In genomic region chr2:119702918-119703401, GRCh38 we compare ENCODE assay signal across 1 cellular context.
TF ChIP-seq lines count a peak whose summit lies in the region.

No MANE protein-coding gene starts in this region.

TF ChIP-seq in HepG2, 621 proteins besides CTCF, POLR2A, EP300 and RAD21 (continued from another document and continues in another):
- peak; percentile 59; the same call in 1 of the 2 replicates for TF ChIP-seq ZGPAT (CRISPR knock-in tag; IDR thresholded peaks at IDR 0.05)
- TF ChIP-seq SOX13 (IDR thresholded peaks at IDR 0.05), result no peak
- peak in 1 of 2 experiments; percentile 39; a peak in 1 of 4 replicates for TF ChIP-seq SOX13 (CRISPR knock-in tag; conservative IDR thresholded peaks at IDR 0.05 in 1 of 2, IDR thresholded peaks at IDR 0.05 in 1 of 2)
- peak; percentile 13 for TF ChIP-seq FOSL2 (CRISPR knock-in tag; IDR thresholded peaks at IDR 0.05)
- TF ChIP-seq ZNF263 (CRISPR knock-in tag; IDR thresholded peaks at IDR 0.05), result peak; percentile 37; the same call in 1 of the 2 replicates
- TF ChIP-seq CHCHD3 (CRISPR knock-in tag; IDR thresholded peaks at IDR 0.05), result no peak
- 0 out of 2 replicates have a peak, but pooled peaks have one; percentile 36 for TF ChIP-seq ZNF572 (CRISPR knock-in tag; IDR thresholded peaks at IDR 0.05)
- TF ChIP-seq PATZ1 (CRISPR knock-in tag; IDR thresholded peaks at IDR 0.05), result peak; percentile 81
- peak; percentile 27; the same call in 1 of the 2 replicates for TF ChIP-seq MTF2 (CRISPR knock-in tag; IDR thresholded peaks at IDR 0.05; ENCODE audit: borderline replicate concordance)
- no peak for TF ChIP-seq IKZF1 (IDR thresholded peaks at IDR 0.05)
- peak; percentile 38; the same call in 1 of the 2 replicates for TF ChIP-seq ARID3A (IDR thresholded peaks at IDR 0.05; ENCODE audit: low read depth, low read length)
- 0 out of 2 replicates have a peak, but pooled peaks have one; percentile 40 for TF ChIP-seq PITX1 (CRISPR knock-in tag; IDR thresholded peaks at IDR 0.05)
- peak; percentile 48; the same call in 1 of the 2 replicates for TF ChIP-seq NRL (CRISPR knock-in tag; IDR thresholded peaks at IDR 0.05; ENCODE audit: borderline replicate concordance)
- TF ChIP-seq PAWR (CRISPR knock-in tag; IDR thresholded peaks at IDR 0.05; ENCODE audit: borderline replicate concordance), result no peak
- TF ChIP-seq ZNF598 (CRISPR knock-in tag; IDR thresholded peaks at IDR 0.05; ENCODE audit: borderline replicate concordance), result peak; percentile 83; the same call in 1 of the 2 replicates
- peak; percentile 31; the same call in 1 of the 2 replicates for TF ChIP-seq CEBPG (CRISPR knock-in tag; IDR thresholded peaks at IDR 0.05)
- TF ChIP-seq ZNF225 (CRISPR knock-in tag; IDR thresholded peaks at IDR 0.05), result peak; percentile 34; the same call in 1 of the 2 replicates
- TF ChIP-seq YEATS2 (CRISPR knock-in tag; IDR thresholded peaks at IDR 0.05; ENCODE audit: borderline replicate concordance), result peak; percentile 43; the same call in 1 of the 2 replicates
- TF ChIP-seq KDM3A (CRISPR knock-in tag; IDR thresholded peaks at IDR 0.05; ENCODE audit: low read depth), result 0 out of 2 replicates have a peak, but pooled peaks have one; percentile 78
- peak; percentile 65 for TF ChIP-seq ZFP91 (CRISPR knock-in tag; IDR thresholded peaks at IDR 0.05; ENCODE audit: borderline replicate concordance)
- TF ChIP-seq SMAD3 (CRISPR knock-in tag; IDR thresholded peaks at IDR 0.05), result peak; percentile 51; the same call in 1 of the 2 replicates
- TF ChIP-seq PHF5A (CRISPR knock-in tag; IDR thresholded peaks at IDR 0.05; ENCODE audit: low read depth, unreplicated experiment), result no peak
- TF ChIP-seq KDM5B (CRISPR knock-in tag; IDR thresholded peaks at IDR 0.05; ENCODE audit: borderline replicate concordance), result 0 out of 2 replicates have a peak, but pooled peaks have one; percentile 54
- TF ChIP-seq ZNF232 (CRISPR knock-in tag; IDR thresholded peaks at IDR 0.05; ENCODE audit: borderline replicate concordance), result no peak
- peak; percentile 35; the same call in 1 of the 2 replicates for TF ChIP-seq FOXA3 (CRISPR knock-in tag; IDR thresholded peaks at IDR 0.05)
- TF ChIP-seq CREBL2 (CRISPR knock-in tag; IDR thresholded peaks at IDR 0.05; ENCODE audit: borderline replicate concordance), result 0 out of 2 replicates have a peak, but pooled peaks have one; percentile 35
- TF ChIP-seq ZNF331 (CRISPR knock-in tag; IDR thresholded peaks at IDR 0.05), result peak; percentile 79; the same call in 1 of the 2 replicates
- peak; percentile 62; the same call in 1 of the 2 replicates for TF ChIP-seq ZNF792 (CRISPR knock-in tag; IDR thresholded peaks at IDR 0.05)
- TF ChIP-seq HNF1B (CRISPR knock-in tag; IDR thresholded peaks at IDR 0.05), result peak; percentile 87
- TF ChIP-seq E2F1 (CRISPR knock-in tag; IDR thresholded peaks at IDR 0.05), result no peak
- no peak for TF ChIP-seq ZBTB3 (CRISPR knock-in tag; IDR thresholded peaks at IDR 0.05; ENCODE audit: borderline replicate concordance, low read depth)
- no peak for TF ChIP-seq CHD4 (IDR thresholded peaks at IDR 0.05; ENCODE audit: borderline replicate concordance, low read length)
- TF ChIP-seq HNRNPL (IDR thresholded peaks at IDR 0.05; ENCODE audit: low read depth, low read length), result 0 out of 2 replicates have a peak, but pooled peaks have one; percentile 63
- no peak for TF ChIP-seq PTBP1 (IDR thresholded peaks at IDR 0.05; ENCODE audit: low read depth, low read length, poor library complexity, severe bottlenecking)
- TF ChIP-seq ZSCAN25 (CRISPR knock-in tag; IDR thresholded peaks at IDR 0.05), result peak; percentile 41; the same call in 1 of the 2 replicates
- peak; percentile 19; the same call in 1 of the 2 replicates for TF ChIP-seq SMYD3 (CRISPR knock-in tag; IDR thresholded peaks at IDR 0.05)
- TF ChIP-seq ZNF652 (CRISPR knock-in tag; IDR thresholded peaks at IDR 0.05; ENCODE audit: borderline replicate concordance, low read depth), result peak; percentile 35; the same call in 1 of the 2 replicates
- peak; percentile 87 for TF ChIP-seq BORCS8-MEF2B (CRISPR knock-in tag; IDR thresholded peaks at IDR 0.05)
- peak; percentile 43; the same call in 1 of the 2 replicates for TF ChIP-seq RFXAP (CRISPR knock-in tag; IDR thresholded peaks at IDR 0.05; ENCODE audit: borderline replicate concordance)
- TF ChIP-seq SALL2 (CRISPR knock-in tag; IDR thresholded peaks at IDR 0.05), result 0 out of 2 replicates have a peak, but pooled peaks have one; percentile 59
- TF ChIP-seq BCL3 (CRISPR knock-in tag; IDR thresholded peaks at IDR 0.05), result peak; percentile 46
- TF ChIP-seq MIER3 (CRISPR knock-in tag; IDR thresholded peaks at IDR 0.05; ENCODE audit: borderline replicate concordance), result peak; percentile 49; the same call in 1 of the 2 replicates
- 0 out of 2 replicates have a peak, but pooled peaks have one; percentile 41 for TF ChIP-seq ZBTB7B (CRISPR knock-in tag; IDR thresholded peaks at IDR 0.05)
- TF ChIP-seq ZNF574 (CRISPR knock-in tag; IDR thresholded peaks at IDR 0.05), result peak; percentile 42; the same call in 1 of the 2 replicates
- TF ChIP-seq ZNF280D (CRISPR knock-in tag; IDR thresholded peaks at IDR 0.05), result peak; percentile 59; the same call in 1 of the 2 replicates
- peak; percentile 62; the same call in 1 of the 2 replicates for TF ChIP-seq FOXO1 (CRISPR knock-in tag; IDR thresholded peaks at IDR 0.05)
